ENCODE assay signal across 1 cellular context in genomic region chr11:6225024-6225423, GRCh38.
TF ChIP-seq lines count a peak whose summit lies in the region.

No MANE protein-coding gene starts in this region.

TF ChIP-seq in K562, 482 proteins besides CTCF, POLR2A, EP300 and RAD21 (continued from another document):
- TF ChIP-seq ZNF77 (CRISPR knock-in tag; IDR thresholded peaks at IDR 0.05) (no peak), BCLAF1 (IDR thresholded peaks at IDR 0.05; ENCODE audit: borderline replicate concordance in 1 of 2, control insufficient read depth in 1 of 2, low read depth in 2 of 2, low read length in 1 of 2) (no peak), SMARCA4 (IDR thresholded peaks at IDR 0.05) (peak; percentile 82), HLTF (IDR thresholded peaks at IDR 0.05) (no peak), EP400 (IDR thresholded peaks at IDR 0.05) (no peak), HMBOX1 (IDR thresholded peaks at IDR 0.05) (no peak), ELF4 (CRISPR knock-in tag; IDR thresholded peaks at IDR 0.05) (no peak), PRPF4 (IDR thresholded peaks at IDR 0.05; ENCODE audit: insufficient read depth, low read depth, low read length, poor library complexity, severe bottlenecking) (no peak), NONO (IDR thresholded peaks at IDR 0.05; ENCODE audit: low read depth in 2 of 2, low read length in 1 of 2) (no peak), XRCC4 (IDR thresholded peaks at IDR 0.05; ENCODE audit: extremely low read depth, insufficient read depth, insufficient read length) (no peak), SMAD1 (IDR thresholded peaks at IDR 0.05; ENCODE audit: low read depth, low read length, partially characterized antibody) (no peak), ILF3 (IDR thresholded peaks at IDR 0.05; ENCODE audit: borderline replicate concordance) (no peak), NCOR1 (IDR thresholded peaks at IDR 0.05) (peak; percentile 45; the same call in 1 of the 2 replicates), ZBTB2 (IDR thresholded peaks at IDR 0.05) (no peak), NFYB (IDR thresholded peaks at IDR 0.05; ENCODE audit: extremely low read depth, insufficient read length) (no peak), RCOR1 (IDR thresholded peaks at IDR 0.05; ENCODE audit: borderline replicate concordance in 1 of 2, low read depth in 2 of 2, low read length in 2 of 2) (no peak; a peak in 1 of 4 replicates), ETS1 (conservative IDR thresholded peaks at IDR 0.05; ENCODE audit: control insufficient read depth, low read depth, low read length) (no peak), MTA2 (IDR thresholded peaks at IDR 0.05; ENCODE audit: low read depth) (0 out of 2 replicates have a peak, but pooled peaks have one; percentile 24), MECOM (CRISPR knock-in tag; IDR thresholded peaks at IDR 0.05) (no peak), TEAD4 (IDR thresholded peaks at IDR 0.05; ENCODE audit: low read length) (peak; percentile 76), TEAD4 (CRISPR knock-in tag; IDR thresholded peaks at IDR 0.05; ENCODE audit: borderline replicate concordance) (no peak), CGGBP1 (CRISPR knock-in tag; IDR thresholded peaks at IDR 0.05) (no peak), SMARCE1 (IDR thresholded peaks at IDR 0.05) (no peak), NR2F6 (CRISPR knock-in tag; IDR thresholded peaks at IDR 0.05) (no peak), CHD1 (IDR thresholded peaks at IDR 0.05; ENCODE audit: low read length) (no peak), RFX7 (CRISPR knock-in tag; IDR thresholded peaks at IDR 0.05) (no peak), DLX4 (CRISPR knock-in tag; IDR thresholded peaks at IDR 0.05) (no peak), ZSCAN29 (IDR thresholded peaks at IDR 0.05) (no peak), RBM25 (IDR thresholded peaks at IDR 0.05; ENCODE audit: low read depth, low read length, severe bottlenecking) (no peak), POLR2G (IDR thresholded peaks at IDR 0.05; ENCODE audit: low read depth, low read length) (no peak), DPF2 (IDR thresholded peaks at IDR 0.05) (peak; percentile 79), STAT5B (CRISPR knock-in tag; IDR thresholded peaks at IDR 0.05) (no peak), SNRNP70 (optimal IDR thresholded peaks at IDR 0.05; ENCODE audit: low read depth, low read length) (no peak), RB1 (IDR thresholded peaks at IDR 0.05; ENCODE audit: low read depth) (no peak), ZNF395 (CRISPR knock-in tag; IDR thresholded peaks at IDR 0.05) (no peak), LEF1 (IDR thresholded peaks at IDR 0.05) (no peak), AFF4 (CRISPR knock-in tag; IDR thresholded peaks at IDR 0.05) (no peak), SMAD2 (IDR thresholded peaks at IDR 0.05; ENCODE audit: low read depth, low read length) (no peak), GTF2A2 (tag; IDR thresholded peaks at IDR 0.05) (no peak)
